Comparison of ENCODE assay signal across 1 cellular context in genomic region chr1:230898748-230899147, GRCh38.
TF ChIP-seq lines count a peak whose summit lies in the region.

No MANE protein-coding gene starts in this region.

TF ChIP-seq in IMR-90, 13 proteins besides CTCF, POLR2A, EP300 and RAD21 (continued from another document):
- TF ChIP-seq ELK1 (IDR thresholded peaks at IDR 0.05; ENCODE audit: borderline replicate concordance, low read depth, low read length) (no peak), MAFK (IDR thresholded peaks at IDR 0.05; ENCODE audit: low read depth, low read length) (no peak), MAZ (IDR thresholded peaks at IDR 0.05; ENCODE audit: borderline replicate concordance, low read depth, low read length) (no peak), CEBPB (IDR thresholded peaks at IDR 0.05; ENCODE audit: low read depth, low read length) (no peak), RCOR1 (IDR thresholded peaks at IDR 0.05; ENCODE audit: insufficient replicate concordance, low read length) (no peak), USF2 (IDR thresholded peaks at IDR 0.05; ENCODE audit: low read depth, low read length) (no peak)
